In genomic region chr3:95994338-95994737, GRCh38 we compare ENCODE assay signal across 23 cellular contexts.
"Had no signal": no experiment of that assay in that cellular context is flagged by ENCODE, and none has a peak within 500 bp of the region (broad histone marks: within the 10 kb centered on the region; RNA-seq: fewer than 3 reads in every experiment).

No MANE protein-coding gene starts in this region.

- H3K36me3 ChIP-seq: neutrophil, right lobe of liver, sigmoid colon, stomach, tibial artery, transverse colon, upper lobe of right lung, uterus had no signal

- H3K4me3 ChIP-seq: psoas muscle, right lobe of liver, sigmoid colon, stomach, tibial artery, transverse colon, upper lobe of right lung, uterus had no signal

- H3K27me3 ChIP-seq: neutrophil, right lobe of liver, sigmoid colon, stomach, tibial artery, transverse colon, upper lobe of right lung, uterus had no signal

- H3K27ac ChIP-seq: neutrophil, parathyroid adenoma, psoas muscle, right lobe of liver, sigmoid colon, stomach, tibial artery, transverse colon, upper lobe of right lung, uterus had no signal

- H3K9ac ChIP-seq: parathyroid adenoma had no signal

- H3K4me1 ChIP-seq: parathyroid adenoma, psoas muscle, right lobe of liver, sigmoid colon, stomach, tibial artery, transverse colon, upper lobe of right lung, uterus had no signal

- H3K9me3 ChIP-seq: neutrophil, psoas muscle, right lobe of liver, tibial artery, transverse colon, upper lobe of right lung, uterus had no signal

- ATAC-seq: naive thymus-derived CD4-positive, alpha-beta T cell; natural killer cell; psoas muscle; right cardiac atrium; right lobe of liver; stimulated activated effector memory CD8-positive, alpha-beta T cell treated with anti-CD3 and anti-CD28 coated beads, Interleukin-12 subunit alpha, Interleukin-12 subunit beta, amount 100 ng/mL, for 72 hours; stimulated activated naive B cell treated with anti-CD40 and anti-IgM and Interleukin-4, amounts not matched to agents 10 μg/mL and 1 μg/mL and 100 μg/mL, for 72 hours; upper lobe of right lung had no signal

- H3K79me2 ChIP-seq: parathyroid adenoma had no signal

- H2AFZ ChIP-seq: parathyroid adenoma had no signal

- DNase-seq: naive thymus-derived CD4-positive, alpha-beta T cell; natural killer cell; nucleus accumbens; posterior cingulate gyrus; psoas muscle; right cardiac atrium; right lobe of liver; sigmoid colon; small intestine; stimulated activated CD4-positive, alpha-beta T cell treated with anti-CD3 and anti-CD28 coated beads, Interleukin-15, amount 100 ng/mL, for 24 hours; stimulated activated CD4-positive, alpha-beta T cell treated with anti-CD3 and anti-CD28 coated beads, Interleukin-2, amount 100 ng/mL, for 24 hours; stimulated activated CD4-positive, alpha-beta T cell treated with anti-CD3 and anti-CD28 coated beads, Interleukin-2, amount 100 ng/mL, for 48 hours; stimulated activated CD4-positive, alpha-beta T cell treated with anti-CD3 and anti-CD28 coated beads, Interleukin-4, amount 100 ng/mL, for 24 hours; stimulated activated naive B cell treated with anti-CD40 and anti-IgM and Interleukin-4, amounts not matched to agents 10 μg/mL and 1 μg/mL and 100 μg/mL, for 72 hours; stimulated activated naive CD4-positive, alpha-beta T cell treated with Interleukin-2 at 50 U/mL for 16 hours; stomach; tibial artery; transverse colon; upper lobe of right lung; uterus had no signal
